In genomic region chr19:52139291-52140076, GRCh38 we compare ENCODE assay signal across 8 cellular contexts. TPM values are rescaled to one million over a fixed set of nuclear protein-coding genes. Genes with fewer than 3 reads are reported as not detected.
A peak's percentile ranks its signal among the peaks of the same experiment; 100 is the strongest.
DNase-seq lines count a peak whose midpoint lies in the region; ATAC-seq and TF ChIP-seq lines count a peak whose summit lies in the region.

ZNF616 (minus strand) TSS chr19:52139938; CDS start chr19:52130512, 9,426 bp downstream.

- peak within 1 kb of the TSS; percentile 91 for H3K27ac ChIP-seq in C4-2B
- peak within 1 kb of the TSS; percentile 94 to 96 for H3K27ac ChIP-seq in left lung

- intact Hi-C loops in left lung (cut with DNase I), result loop anchor here in 1 of 2 donors (5.0 kb wide), 1 partner anchor 98 kb away; no protein-coding TSS in a partner anchor

- no peaks in the 10 kb centered on the region for H3K27me3 ChIP-seq in left lung

- ATAC-seq in HG03520 (IDR thresholded peaks at IDR 0.05; ENCODE audit: unreplicated experiment), result peak; percentile 90
- ATAC-seq in left lung, result peak; percentile 100

- H3K9me3 ChIP-seq in left lung, result peaks cover 0 to 32% of the 10 kb centered on the region in 2 donors

- no peaks in the 10 kb centered on the region for H3K36me3 ChIP-seq in left lung

- TF ChIP-seq CTCF in C4-2B (conservative IDR thresholded peaks at IDR 0.05) (peak; percentile 96), left lung (IDR thresholded peaks at IDR 0.05) (peak; percentile 58 to 80)

- H3K4me3 ChIP-seq in left lung, result peak within 1 kb of the TSS; percentile 72 to 94

- peak; percentile 84 for DNase-seq in GM19240 (ENCODE audit: insufficient read length, low spot score)
- DNase-seq in NCI-H526 treated with DMSO at 0.1 percent for 48 hours (lab: John Stamatoyannopoulos, UW), result peak; percentile 94
- DNase-seq in activated CD4-positive, alpha-beta T cell treated with anti-CD3 and anti-CD28 coated beads, Interleukin-2, amount 50 U/mL, for 24 hours (ENCODE audit: low read depth in 1 of 2, low spot score in 1 of 2), result peak; percentile 96 to 97
- DNase-seq in dedifferentiated amniotic fluid mesenchymal stem cell (ENCODE audit: extremely low spot score), result peak; percentile 91
- peak; percentile 98 to 99 for DNase-seq in left lung
- DNase-seq in stimulated activated CD4-positive, alpha-beta T cell treated with anti-CD3 and anti-CD28 coated beads, Interleukin-2, amount 100 ng/mL, for 4 hours (ENCODE audit: low read depth), result peak; percentile 97

- peaks cover 3 to 24% of the 10 kb centered on the region in 2 donors for H3K4me1 ChIP-seq in left lung

RNA-seq across cellular contexts. Expression of gene ZNF616, which starts in this region (rescaled TPM):
- 10 to 100 TPM; 12.0 to 14.2 TPM for total RNA-seq in left lung

Comparison
In these comparisons a context has a peak if more than half of its experiments do, and no peak if none do; other contexts are left out.
1. Peak in every context shown above with its lines: DNase-seq, ATAC-seq, H3K4me3 ChIP-seq and H3K27ac ChIP-seq.